11 cellular contexts compared by ENCODE assay signal in genomic region chr1:31923905-31924304, GRCh38. TPM values are rescaled to one million over a fixed set of nuclear protein-coding genes. Genes with fewer than 3 reads are reported as not detected.
DNase-seq lines count a peak whose midpoint lies in the region; ATAC-seq and TF ChIP-seq lines count a peak whose summit lies in the region.
"Had no signal": no experiment of that assay in that cellular context is flagged by ENCODE, and none has a peak within 500 bp of the region (broad histone marks: within the 10 kb centered on the region; RNA-seq: fewer than 3 reads in every experiment).

No MANE protein-coding gene starts in this region.

- peak overlapping the region in 4 of 5 experiments; percentile 50 to 89 (median 72) for H3K27ac Mint-ChIP-seq in brain
- H3K27ac Mint-ChIP-seq in neural crest cell (ENCODE audit: unreplicated experiment): peak overlapping the region; percentile 24
- no peak overlapping the region for H3K27ac Mint-ChIP-seq in nephron progenitor cell

- peaks cover 3 to 13% (median 8%) of the 10 kb centered on the region in 5 experiments for H3K9me3 Mint-ChIP-seq in brain
- H3K9me3 Mint-ChIP-seq in neural crest cell: no peaks in the 10 kb centered on the region
- H3K9me3 Mint-ChIP-seq in nephron progenitor cell: peaks cover 18% of the 10 kb centered on the region

- H3K4me3 Mint-ChIP-seq in brain: peak overlapping the region in 1 of 5 experiments; percentile 23
- H3K4me3 Mint-ChIP-seq in neural crest cell: no peak overlapping the region
- H3K4me3 Mint-ChIP-seq in nephron progenitor cell: no peak overlapping the region

- peaks cover 65% of the 10 kb centered on the region for H3K36me3 ChIP-seq in KOPT-K1 (ENCODE audit: insufficient read depth, low read length)
- H3K36me3 ChIP-seq: BE2C had no signal

- H3K36me3 Mint-ChIP-seq in brain (peaks cover 30% of the 10 kb centered on the region), neural crest cell (ENCODE audit: low read depth) (peaks cover 8% of the 10 kb centered on the region), nephron progenitor cell (ENCODE audit: low read depth) (peaks cover 32% of the 10 kb centered on the region)

- TF ChIP-seq CTCF in brain (conservative IDR thresholded peaks at IDR 0.05) (no peak), neural crest cell (conservative IDR thresholded peaks at IDR 0.05) (no peak), nephron progenitor cell (IDR thresholded peaks at IDR 0.05) (no peak)

- H3K27ac ChIP-seq in KOPT-K1 (ENCODE audit: low read depth, low read length, poor library complexity, severe bottlenecking): peak overlapping the region; percentile 99
- H3K27ac ChIP-seq: HL-60 had no signal

- ATAC-seq in GM19455 (IDR thresholded peaks at IDR 0.05; ENCODE audit: unreplicated experiment): no peak

- H3K9me3 ChIP-seq in KOPT-K1 (ENCODE audit: insufficient read depth, low read length, poor library complexity, severe bottlenecking): no peaks in the 10 kb centered on the region
- H3K9me3 ChIP-seq: BE2C had no signal

- H3K27me3 Mint-ChIP-seq in brain (no peaks in the 10 kb centered on the region), neural crest cell (ENCODE audit: low read depth) (no peaks in the 10 kb centered on the region), nephron progenitor cell (ENCODE audit: low read depth, poor library complexity) (no peaks in the 10 kb centered on the region)

- DNase-seq in Ammon's horn (ENCODE audit: low spot score): peak; percentile 73
- no peak for DNase-seq in neural crest cell (ENCODE audit: low read depth, low spot score)
- DNase-seq in DMS79 treated with DMSO at 0.1 percent for 48 hours (lab: John Stamatoyannopoulos, UW): no peak
- DNase-seq in NCI-H2171 treated with DMSO at 0.1 percent for 48 hours (lab: John Stamatoyannopoulos, UW): no peak
- no peak for DNase-seq in nephron progenitor cell
- DNase-seq: BE2C, NCI-H1417 had no signal

- H3K4me1 Mint-ChIP-seq in brain (peaks cover 64% of the 10 kb centered on the region), neural crest cell (peaks cover 37% of the 10 kb centered on the region), nephron progenitor cell (peaks cover 26% of the 10 kb centered on the region)

RNA-seq across cellular contexts. Expression of gene PTP4A2, which starts 14.3 kb away (rescaled TPM):
- polyA plus RNA-seq in brain (ENCODE audit: insufficient read depth, low read depth, low replicate concordance): 165 TPM
- total RNA-seq in neural crest cell: 189 and 190 TPM in 2 replicates
